In genomic region chr15:23690015-23690414, GRCh38 we compare ENCODE assay signal across 16 cellular contexts. TPM values are rescaled to one million over a fixed set of nuclear protein-coding genes. Genes with fewer than 3 reads are reported as not detected.
"Had no signal": no experiment of that assay in that cellular context is flagged by ENCODE, and none has a peak within 500 bp of the region (broad histone marks: within the 10 kb centered on the region; RNA-seq: fewer than 3 reads in every experiment).

No MANE protein-coding gene starts in this region.

- H3K27ac Mint-ChIP-seq: activated CD4-positive, alpha-beta memory T cell treated with anti-CD3 and anti-CD28 coated beads, Interleukin-2, amount 10 ng/mL, durations not matched to agents 7 days and 5 days; activated CD4-positive, alpha-beta T cell treated with anti-CD3 and anti-CD28 coated beads for 36 hours; activated naive CD8-positive, alpha-beta T cell treated with anti-CD3 and anti-CD28 coated beads, Interleukin-2, amount 10 ng/mL, durations not matched to agents 7 days and 5 days; activated T-cell treated with anti-CD3 and anti-CD28 coated beads, Interleukin-2, amount 50 U/mL, for 72 hours had no signal

- H3K4me3 ChIP-seq: ascending aorta, cardiac muscle cell, esophagus squamous epithelium, heart left ventricle, skin epidermis, tibial nerve had no signal

- DNase-seq: activated CD4-positive, alpha-beta memory T cell treated with anti-CD3 and anti-CD28 coated beads, Interleukin-2, amount 10 ng/mL, durations not matched to agents 7 days and 5 days; activated CD4-positive, alpha-beta T cell treated with anti-CD3 and anti-CD28 coated beads for 36 hours; activated CD8-positive, alpha-beta memory T cell treated with anti-CD3 and anti-CD28 coated beads, Interleukin-2, amount 50 U/mL, for 4 hours; activated gamma-delta T cell treated with Interleukin-2 at 50 U/mL for 16 hours; activated naive CD8-positive, alpha-beta T cell treated with anti-CD3 and anti-CD28 coated beads, Interleukin-2, amount 10 ng/mL, durations not matched to agents 7 days and 5 days; activated T-cell treated with anti-CD3 and anti-CD28 coated beads, Interleukin-2, amount 50 U/mL, for 72 hours; esophagus squamous epithelium; T-helper 1 cell had no signal

- FAIRE-seq: colon had no signal

- H3K4me1 Mint-ChIP-seq: activated CD4-positive, alpha-beta memory T cell treated with anti-CD3 and anti-CD28 coated beads, Interleukin-2, amount 10 ng/mL, durations not matched to agents 7 days and 5 days; activated CD4-positive, alpha-beta T cell treated with anti-CD3 and anti-CD28 coated beads for 36 hours; activated naive CD8-positive, alpha-beta T cell treated with anti-CD3 and anti-CD28 coated beads, Interleukin-2, amount 10 ng/mL, durations not matched to agents 7 days and 5 days had no signal

- H3K4me1 ChIP-seq: ascending aorta had no signal

- H3K36me3 ChIP-seq: ascending aorta, cardiac muscle cell, esophagus squamous epithelium, tibial nerve had no signal

- H3K4me3 Mint-ChIP-seq: activated CD4-positive, alpha-beta memory T cell treated with anti-CD3 and anti-CD28 coated beads, Interleukin-2, amount 10 ng/mL, durations not matched to agents 7 days and 5 days; activated CD4-positive, alpha-beta T cell treated with anti-CD3 and anti-CD28 coated beads for 36 hours; activated naive CD8-positive, alpha-beta T cell treated with anti-CD3 and anti-CD28 coated beads, Interleukin-2, amount 10 ng/mL, durations not matched to agents 7 days and 5 days; activated T-cell treated with anti-CD3 and anti-CD28 coated beads, Interleukin-2, amount 50 U/mL, for 72 hours had no signal

- H3K9me3 ChIP-seq: ascending aorta, esophagus squamous epithelium, heart left ventricle had no signal

- H3K27me3 ChIP-seq: ascending aorta, cardiac muscle cell, esophagus squamous epithelium, heart left ventricle, tibial nerve had no signal

- H3K9me3 Mint-ChIP-seq: activated naive CD8-positive, alpha-beta T cell treated with anti-CD3 and anti-CD28 coated beads, Interleukin-2, amount 10 ng/mL, durations not matched to agents 7 days and 5 days had no signal

- H3K27ac ChIP-seq: ascending aorta, cardiac muscle cell, WERI-Rb-1 had no signal

- ATAC-seq: activated CD4-positive, alpha-beta T cell treated with anti-CD3 and anti-CD28 coated beads for 36 hours; activated T-cell treated with anti-CD3 and anti-CD28 coated beads, Interleukin-2, amount 50 U/mL, for 72 hours had no signal

- H3K36me3 Mint-ChIP-seq: activated naive CD8-positive, alpha-beta T cell treated with anti-CD3 and anti-CD28 coated beads, Interleukin-2, amount 10 ng/mL, durations not matched to agents 7 days and 5 days had no signal

RNA-seq across cellular contexts. Expression of gene MAGEL2, which starts 42.3 kb away (rescaled TPM):
- total RNA-seq: activated CD4-positive, alpha-beta memory T cell treated with anti-CD3 and anti-CD28 coated beads, Interleukin-2, amount 10 ng/mL, durations not matched to agents 7 days and 5 days; activated CD4-positive, alpha-beta T cell treated with anti-CD3 and anti-CD28 coated beads for 36 hours; activated naive CD8-positive, alpha-beta T cell treated with anti-CD3 and anti-CD28 coated beads, Interleukin-2, amount 10 ng/mL, durations not matched to agents 7 days and 5 days; activated T-cell treated with anti-CD3 and anti-CD28 coated beads, Interleukin-2, amount 50 U/mL, for 72 hours; left lobe of liver had no signal
